ENCODE assay signal across 21 cellular contexts in the genomic region with DNA sequence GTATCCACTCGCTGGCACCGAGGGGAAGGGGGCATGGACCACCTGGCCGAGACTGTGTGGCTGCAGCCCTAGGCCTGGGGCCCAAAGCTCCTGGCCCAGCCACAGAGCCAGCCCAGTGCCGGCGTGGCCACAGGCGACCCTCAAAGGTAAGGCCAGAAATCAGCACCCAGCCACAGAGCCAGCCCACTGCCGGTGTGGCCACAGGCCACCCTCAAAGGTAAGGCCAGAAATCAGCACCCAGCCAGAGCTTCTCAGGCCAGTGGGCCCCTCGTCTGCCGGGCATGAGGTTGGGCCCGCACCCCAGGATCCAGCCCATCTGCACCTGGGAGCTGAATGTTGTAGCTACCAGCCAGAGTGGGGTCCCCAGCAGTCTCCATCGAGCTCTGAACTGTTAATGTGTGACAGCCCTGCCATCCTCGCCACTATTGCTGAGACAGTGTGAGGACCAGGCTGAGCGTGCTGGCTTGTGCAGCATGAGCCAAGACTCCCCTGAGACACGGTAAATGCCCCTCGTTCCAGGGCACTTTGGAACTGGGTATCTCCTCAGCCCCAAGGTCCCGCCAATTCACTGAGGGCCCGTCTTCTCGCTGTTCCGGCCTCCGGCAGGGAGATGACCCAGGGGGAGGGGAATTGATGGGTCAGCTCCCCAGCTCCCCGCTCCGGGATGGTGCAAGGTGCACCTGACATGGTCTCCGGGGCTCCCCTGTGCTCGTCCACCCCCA. TPM values are rescaled to one million over a fixed set of nuclear protein-coding genes. Genes with fewer than 3 reads are reported as not detected.
A peak's percentile ranks its signal among the peaks of the same experiment; 100 is the strongest.
DNase-seq lines count a peak whose midpoint lies in the region; ATAC-seq and TF ChIP-seq lines count a peak whose summit lies in the region.
"Had no signal": no experiment of that assay in that cellular context is flagged by ENCODE, and none has a peak within 500 bp of the region (broad histone marks: within the 10 kb centered on the region; RNA-seq: fewer than 3 reads in every experiment).

No MANE protein-coding gene starts in this region.

- H3K27me3 ChIP-seq in osteoblast (ENCODE audit: insufficient read depth, low read length) (peaks cover 4% of the 10 kb centered on the region), PC-3 (ENCODE audit: low read length) (no peaks in the 10 kb centered on the region)
- H3K27me3 ChIP-seq: right lobe of liver, SJCRH30 had no signal

- DNase-seq in stimulated activated naive CD8-positive, alpha-beta T cell treated with anti-CD3 and anti-CD28 coated beads, Interleukin-15, amount 100 ng/mL, for 72 hours, result no peak
- no peak for DNase-seq in stimulated activated naive CD8-positive, alpha-beta T cell treated with anti-CD3 and anti-CD28 coated beads, Interleukin-15, Interleukin-2, amounts not matched to agents 100 U/mL and 50 U/mL, for 24 hours
- DNase-seq in activated T-helper 2 cell treated with anti-CD3 and anti-CD28 coated beads, Interferon-gamma antibody, Interleukin-2, Interleukin-4, amounts not matched to agents 10 μg/mL and 5 μg/mL and 100 μg/mL, durations not matched to agents 14 hours and 24 hours and 36 hours (ENCODE audit: low spot score), result peak; percentile 8
- DNase-seq in osteoblast (ENCODE audit: insufficient read length, low spot score, missing footprints), result peak; percentile 77
- DNase-seq in GM19238 (ENCODE audit: insufficient read length, low spot score), result no peak
- no peak for DNase-seq in erythroblast (lab: John Stamatoyannopoulos, UW)
- no peak for DNase-seq in PC-3
- DNase-seq: activated CD4-positive, CD25-positive, alpha-beta regulatory T cell; activated naive CD8-positive, alpha-beta T cell treated with anti-CD3 and anti-CD28 coated beads, Interleukin-2, amount 50 U/mL, for 24 hours; Calu3; effector memory CD8-positive, alpha-beta T cell; NCI-H187 treated with DMSO at 0.1 percent for 48 hours; NCI-H510A; SJCRH30; stimulated activated CD4-positive, alpha-beta T cell treated with anti-CD3 and anti-CD28 coated beads, Interleukin-1b, Interleukin-23, amount 100 ng/mL, for 48 hours; T-helper 17 cell had no signal

- no peak overlapping the region for H3K9ac ChIP-seq in PC-3 (ENCODE audit: low read length)

- H2AFZ ChIP-seq in osteoblast (ENCODE audit: low read length) (no peak overlapping the region), PC-3 (ENCODE audit: low read length) (no peak overlapping the region)

- H3K4me1 Mint-ChIP-seq in stimulated activated naive CD8-positive, alpha-beta T cell treated with anti-CD3 and anti-CD28 coated beads, Interleukin-15, amount 100 ng/mL, for 72 hours, result no peaks in the 10 kb centered on the region
- H3K4me1 Mint-ChIP-seq in activated T-helper 2 cell treated with anti-CD3 and anti-CD28 coated beads, Interferon-gamma antibody, Interleukin-2, Interleukin-4, amounts not matched to agents 10 μg/mL and 5 μg/mL and 100 μg/mL, durations not matched to agents 14 hours and 24 hours and 36 hours (ENCODE audit: low read depth), result no peaks in the 10 kb centered on the region
- H3K4me1 Mint-ChIP-seq: activated naive CD8-positive, alpha-beta T cell treated with anti-CD3 and anti-CD28 coated beads, Interleukin-2, amount 50 U/mL, for 24 hours; B cell; mesothelial cell of epicardium had no signal

- H3K36me3 ChIP-seq in osteoblast (ENCODE audit: insufficient read depth, low read length) (no peaks in the 10 kb centered on the region), PC-3 (ENCODE audit: low read depth, low read length) (no peaks in the 10 kb centered on the region)
- H3K36me3 ChIP-seq: right lobe of liver had no signal

- H3K4me2 ChIP-seq in osteoblast (ENCODE audit: insufficient read depth, low read length) (no peak overlapping the region), PC-3 (ENCODE audit: low read length) (no peak overlapping the region)

- H3K79me2 ChIP-seq in osteoblast (ENCODE audit: insufficient read depth, low read length) (no peaks in the 10 kb centered on the region), PC-3 (ENCODE audit: low read length) (no peaks in the 10 kb centered on the region)

- TF ChIP-seq CTCF in osteoblast (IDR thresholded peaks at IDR 0.05; ENCODE audit: extremely low read depth, low read depth, low read length) (no peak), PC-3 (conservative IDR thresholded peaks at IDR 0.05; ENCODE audit: low read depth, low read length) (no peak)

- no peaks in the 10 kb centered on the region for H3K36me3 Mint-ChIP-seq in activated T-helper 2 cell treated with anti-CD3 and anti-CD28 coated beads, Interferon-gamma antibody, Interleukin-2, Interleukin-4, amounts not matched to agents 10 μg/mL and 5 μg/mL and 100 μg/mL, durations not matched to agents 14 hours and 24 hours and 36 hours (ENCODE audit: low read depth)

- H3K4me1 ChIP-seq in osteoblast (ENCODE audit: insufficient read depth, low read length) (no peaks in the 10 kb centered on the region), PC-3 (ENCODE audit: insufficient read depth, low read length) (no peaks in the 10 kb centered on the region)
- H3K4me1 ChIP-seq: SJCRH30 had no signal

- H3K27me3 Mint-ChIP-seq in stimulated activated naive CD8-positive, alpha-beta T cell treated with anti-CD3 and anti-CD28 coated beads, Interleukin-15, amount 100 ng/mL, for 72 hours, result peaks cover 12% of the 10 kb centered on the region
- no peaks in the 10 kb centered on the region for H3K27me3 Mint-ChIP-seq in activated T-helper 2 cell treated with anti-CD3 and anti-CD28 coated beads, Interferon-gamma antibody, Interleukin-2, Interleukin-4, amounts not matched to agents 10 μg/mL and 5 μg/mL and 100 μg/mL, durations not matched to agents 14 hours and 24 hours and 36 hours (ENCODE audit: low read depth)
- H3K27me3 Mint-ChIP-seq: B cell had no signal

- no peak overlapping the region for H3K4me3 Mint-ChIP-seq in stimulated activated naive CD8-positive, alpha-beta T cell treated with anti-CD3 and anti-CD28 coated beads, Interleukin-15, amount 100 ng/mL, for 72 hours
- H3K4me3 Mint-ChIP-seq in activated T-helper 2 cell treated with anti-CD3 and anti-CD28 coated beads, Interferon-gamma antibody, Interleukin-2, Interleukin-4, amounts not matched to agents 10 μg/mL and 5 μg/mL and 100 μg/mL, durations not matched to agents 14 hours and 24 hours and 36 hours (ENCODE audit: low read depth), result no peak overlapping the region
- H3K4me3 Mint-ChIP-seq: activated naive CD8-positive, alpha-beta T cell treated with anti-CD3 and anti-CD28 coated beads, Interleukin-2, amount 50 U/mL, for 24 hours; B cell; mesothelial cell of epicardium; neural crest cell had no signal

- H4K20me1 ChIP-seq in osteoblast (ENCODE audit: insufficient read depth, low read length), result no peaks in the 10 kb centered on the region
- no peaks in the 10 kb centered on the region for H4K20me1 ChIP-seq in PC-3 (ENCODE audit: low read length)

- no peaks in the 10 kb centered on the region for H3K9me2 ChIP-seq in PC-3 (replicated peaks; ENCODE audit: low read length)

- no peaks in the 10 kb centered on the region for H3F3A ChIP-seq in PC-3 (ENCODE audit: low read length, unreplicated experiment)

- BruUV-seq in PC-3 (replicated peaks; lab: Mats Ljungman, UMichigan), result no TSS peak

- intact Hi-C loops in activated T-helper 2 cell treated with anti-CD3 and anti-CD28 coated beads, Interferon-gamma antibody, Interleukin-2, Interleukin-4, amounts not matched to agents 10 μg/mL and 5 μg/mL and 100 μg/mL, durations not matched to agents 14 hours and 24 hours and 36 hours (cut with micrococcal nuclease), result no loop called here
- intact Hi-C loops in PC-3 (cut with micrococcal nuclease), result no loop called here

- CTCF ChIA-PET in PC-3 (lab: Charles Lee), result no interaction called here

- no peaks in the 10 kb centered on the region for H3K9me3 ChIP-seq in osteoblast (ENCODE audit: low read depth, low read length)
- no peaks in the 10 kb centered on the region for H3K9me3 ChIP-seq in PC-3 (ENCODE audit: low read length)
- H3K9me3 ChIP-seq: right lobe of liver, SJCRH30 had no signal

- no peak overlapping the region for H3K27ac ChIP-seq in osteoblast (ENCODE audit: low read depth, low read length)
- no peak overlapping the region for H3K27ac ChIP-seq in PC-3 (ENCODE audit: low read length)
- H3K27ac ChIP-seq: right lobe of liver, SJCRH30 had no signal

- peak; percentile 5 for ATAC-seq in stimulated activated naive CD8-positive, alpha-beta T cell treated with anti-CD3 and anti-CD28 coated beads, Interleukin-15, amount 100 ng/mL, for 72 hours
- ATAC-seq in stimulated activated naive CD8-positive, alpha-beta T cell treated with anti-CD3 and anti-CD28 coated beads, Interleukin-15, Interleukin-2, amounts not matched to agents 100 U/mL and 50 U/mL, for 24 hours, result no peak
- no peak for ATAC-seq in PC-3
- ATAC-seq: activated naive CD8-positive, alpha-beta T cell treated with anti-CD3 and anti-CD28 coated beads, Interleukin-2, amount 50 U/mL, for 24 hours; effector memory CD8-positive, alpha-beta T cell; GM12878; right lobe of liver had no signal

- POLR2A ChIA-PET in PC-3 (lab: Charles Lee; ENCODE audit: unreplicated experiment), result no interaction called here

- no peak for TF ChIP-seq POLR2A in erythroblast (IDR thresholded peaks at IDR 0.05; ENCODE audit: low read length)

- no peak overlapping the region for H3K4me3 ChIP-seq in osteoblast (ENCODE audit: insufficient read depth, low read length)
- no peak overlapping the region for H3K4me3 ChIP-seq in PC-3 (ENCODE audit: low read length)
- H3K4me3 ChIP-seq: GM12878, right lobe of liver, SJCRH30 had no signal

- no peak overlapping the region for H3K27ac Mint-ChIP-seq in stimulated activated naive CD8-positive, alpha-beta T cell treated with anti-CD3 and anti-CD28 coated beads, Interleukin-15, amount 100 ng/mL, for 72 hours
- H3K27ac Mint-ChIP-seq in activated T-helper 2 cell treated with anti-CD3 and anti-CD28 coated beads, Interferon-gamma antibody, Interleukin-2, Interleukin-4, amounts not matched to agents 10 μg/mL and 5 μg/mL and 100 μg/mL, durations not matched to agents 14 hours and 24 hours and 36 hours, result no peak overlapping the region
- H3K27ac Mint-ChIP-seq: activated naive CD8-positive, alpha-beta T cell treated with anti-CD3 and anti-CD28 coated beads, Interleukin-2, amount 50 U/mL, for 24 hours; B cell; mesothelial cell of epicardium; T-helper 17 cell had no signal

- H3K9me3 Mint-ChIP-seq in stimulated activated naive CD8-positive, alpha-beta T cell treated with anti-CD3 and anti-CD28 coated beads, Interleukin-15, amount 100 ng/mL, for 72 hours, result no peaks in the 10 kb centered on the region
- no peaks in the 10 kb centered on the region for H3K9me3 Mint-ChIP-seq in activated T-helper 2 cell treated with anti-CD3 and anti-CD28 coated beads, Interferon-gamma antibody, Interleukin-2, Interleukin-4, amounts not matched to agents 10 μg/mL and 5 μg/mL and 100 μg/mL, durations not matched to agents 14 hours and 24 hours and 36 hours
- H3K9me3 Mint-ChIP-seq: activated naive CD8-positive, alpha-beta T cell treated with anti-CD3 and anti-CD28 coated beads, Interleukin-2, amount 50 U/mL, for 24 hours; effector memory CD8-positive, alpha-beta T cell; mesothelial cell of epicardium; neural crest cell had no signal

RNA-seq across cellular contexts. Expression of gene FTCD, which starts 4.6 kb away (rescaled TPM):
- 0.14 and 0.23 TPM in 2 replicates for total RNA-seq in activated T-helper 2 cell treated with anti-CD3 and anti-CD28 coated beads, Interferon-gamma antibody, Interleukin-2, Interleukin-4, amounts not matched to agents 10 μg/mL and 5 μg/mL and 100 μg/mL, durations not matched to agents 14 hours and 24 hours and 36 hours
- total RNA-seq in osteoblast (0.29 and 0.36 TPM in 2 replicates), PC-3 (2014; rRNA removed) (0.40 and 0.58 TPM in 2 replicates)
- total RNA-seq: SJCRH30 had no signal

RNA-seq across cellular contexts. Expression of gene SPATC1L, which starts 24.3 kb away (rescaled TPM):
- total RNA-seq in activated T-helper 2 cell treated with anti-CD3 and anti-CD28 coated beads, Interferon-gamma antibody, Interleukin-2, Interleukin-4, amounts not matched to agents 10 μg/mL and 5 μg/mL and 100 μg/mL, durations not matched to agents 14 hours and 24 hours and 36 hours, result 13.9 and 14.7 TPM in 2 replicates
- total RNA-seq in osteoblast (3.2 and 6.9 TPM in 2 replicates), PC-3 (2014; rRNA removed) (41.7 and 49.5 TPM in 2 replicates)

Comparison
In these comparisons a context has a peak if more than half of its experiments do, and no peak if none do; other contexts are left out.
1. DNase-seq: peak in activated T-helper 2 cell treated with anti-CD3 and anti-CD28 coated beads, Interferon-gamma antibody, Interleukin-2, Interleukin-4, amounts not matched to agents 10 μg/mL and 5 μg/mL and 100 μg/mL, durations not matched to agents 14 hours and 24 hours and 36 hours (single experiment) and osteoblast (single experiment); none in stimulated activated naive CD8-positive, alpha-beta T cell treated with anti-CD3 and anti-CD28 coated beads, Interleukin-15, amount 100 ng/mL, for 72 hours (0 of 2), stimulated activated naive CD8-positive, alpha-beta T cell treated with anti-CD3 and anti-CD28 coated beads, Interleukin-15, Interleukin-2, amounts not matched to agents 100 U/mL and 50 U/mL, for 24 hours (single experiment), GM19238 (single experiment), erythroblast (0 of 2) and PC-3 (single experiment).